In the genomic region with DNA sequence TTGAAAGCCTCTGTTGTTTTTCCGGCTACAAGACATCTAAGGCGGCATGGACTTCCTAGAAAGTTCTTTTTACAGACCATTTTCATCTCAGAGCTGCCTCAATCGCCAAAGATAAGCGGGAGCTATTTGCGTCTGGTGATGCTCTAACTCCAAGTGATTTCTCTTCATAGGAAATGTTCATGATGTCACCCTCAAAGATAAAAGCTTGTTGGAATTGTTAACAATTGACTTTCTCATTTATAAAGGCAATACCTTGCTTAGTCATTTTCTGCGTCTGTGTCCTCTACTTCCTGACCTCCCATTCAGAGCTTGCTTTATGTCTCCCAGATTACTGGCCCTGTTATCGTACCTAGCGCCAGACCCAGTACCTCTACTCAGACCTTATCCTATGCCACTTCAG, we compare ENCODE assay signal across 19 cellular contexts.
"Had no signal": no experiment of that assay in that cellular context is flagged by ENCODE, and none has a peak within 500 bp of the region (broad histone marks: within the 10 kb centered on the region; RNA-seq: fewer than 3 reads in every experiment).

No MANE protein-coding gene starts in this region.

- H3K36me3 Mint-ChIP-seq: activated naive CD4-positive, alpha-beta T cell treated with anti-CD3 and anti-CD28 coated beads, Interleukin-2, amount 10 ng/mL, durations not matched to agents 7 days and 5 days; naive thymus-derived CD4-positive, alpha-beta T cell; stimulated activated memory B cell treated with anti-CD40 and anti-IgM and Interleukin-4, amounts not matched to agents 10 μg/mL and 1 μg/mL and 100 μg/mL, for 72 hours had no signal

- H3K27ac Mint-ChIP-seq: activated CD4-positive, alpha-beta T cell treated with anti-CD3 and anti-CD28 coated beads, Interleukin-2, amount 10 ng/mL, durations not matched to agents 24 days and 14 days; activated CD8-positive, alpha-beta T cell treated with anti-CD3 and anti-CD28 coated beads for 36 hours; activated naive CD4-positive, alpha-beta T cell treated with anti-CD3 and anti-CD28 coated beads, Interleukin-2, amount 10 ng/mL, durations not matched to agents 7 days and 5 days; activated naive CD8-positive, alpha-beta T cell treated with anti-CD3 and anti-CD28 coated beads, Interleukin-2, amount 50 U/mL, for 24 hours; effector memory CD8-positive, alpha-beta T cell; naive thymus-derived CD4-positive, alpha-beta T cell; stimulated activated memory B cell treated with anti-CD40 and anti-IgM and Interleukin-4, amounts not matched to agents 10 μg/mL and 1 μg/mL and 100 μg/mL, for 72 hours had no signal

- H3K9me3 Mint-ChIP-seq: activated CD4-positive, alpha-beta T cell treated with anti-CD3 and anti-CD28 coated beads, Interleukin-2, amount 10 ng/mL, durations not matched to agents 24 days and 14 days; activated CD8-positive, alpha-beta T cell treated with anti-CD3 and anti-CD28 coated beads for 36 hours; activated naive CD4-positive, alpha-beta T cell treated with anti-CD3 and anti-CD28 coated beads, Interleukin-2, amount 10 ng/mL, durations not matched to agents 7 days and 5 days; activated T-cell treated with anti-CD3 and anti-CD28 coated beads, Interleukin-2, amount 50 U/mL, for 4 hours; stimulated activated memory B cell treated with anti-CD40 and anti-IgM and Interleukin-4, amounts not matched to agents 10 μg/mL and 1 μg/mL and 100 μg/mL, for 72 hours had no signal

- H3K4me3 Mint-ChIP-seq: activated CD4-positive, alpha-beta T cell treated with anti-CD3 and anti-CD28 coated beads, Interleukin-2, amount 10 ng/mL, durations not matched to agents 24 days and 14 days; activated CD8-positive, alpha-beta T cell treated with anti-CD3 and anti-CD28 coated beads for 36 hours; activated naive CD4-positive, alpha-beta T cell treated with anti-CD3 and anti-CD28 coated beads, Interleukin-2, amount 10 ng/mL, durations not matched to agents 7 days and 5 days; activated naive CD8-positive, alpha-beta T cell treated with anti-CD3 and anti-CD28 coated beads, Interleukin-2, amount 50 U/mL, for 24 hours; activated T-cell treated with anti-CD3 and anti-CD28 coated beads, Interleukin-2, amount 50 U/mL, for 4 hours; effector memory CD8-positive, alpha-beta T cell; naive thymus-derived CD4-positive, alpha-beta T cell; stimulated activated memory B cell treated with anti-CD40 and anti-IgM and Interleukin-4, amounts not matched to agents 10 μg/mL and 1 μg/mL and 100 μg/mL, for 72 hours had no signal

- ATAC-seq: activated CD8-positive, alpha-beta T cell treated with anti-CD3 and anti-CD28 coated beads for 36 hours; activated naive CD8-positive, alpha-beta T cell treated with anti-CD3 and anti-CD28 coated beads, Interleukin-2, amount 50 U/mL, for 24 hours; activated T-cell treated with anti-CD3 and anti-CD28 coated beads, Interleukin-2, amount 50 U/mL, for 4 hours; effector memory CD8-positive, alpha-beta T cell; gastrocnemius medialis; heart left ventricle; naive thymus-derived CD4-positive, alpha-beta T cell; stimulated activated memory B cell treated with anti-CD40 and anti-IgM and Interleukin-4, amounts not matched to agents 10 μg/mL and 1 μg/mL and 100 μg/mL, for 72 hours had no signal

- H3K4me1 Mint-ChIP-seq: activated naive CD4-positive, alpha-beta T cell treated with anti-CD3 and anti-CD28 coated beads, Interleukin-2, amount 10 ng/mL, durations not matched to agents 7 days and 5 days; activated naive CD8-positive, alpha-beta T cell treated with anti-CD3 and anti-CD28 coated beads, Interleukin-2, amount 50 U/mL, for 24 hours; stimulated activated memory B cell treated with anti-CD40 and anti-IgM and Interleukin-4, amounts not matched to agents 10 μg/mL and 1 μg/mL and 100 μg/mL, for 72 hours had no signal

- H3K27ac ChIP-seq: epithelial cell of prostate, gastrocnemius medialis, heart left ventricle, left ventricle myocardium inferior, sigmoid colon, thoracic aorta had no signal

- H3K4me3 ChIP-seq: gastrocnemius medialis, heart left ventricle, left ventricle myocardium inferior, sigmoid colon, thoracic aorta had no signal

- FAIRE-seq: bronchial epithelial cell had no signal

- H3K4me1 ChIP-seq: gastrocnemius medialis, left ventricle myocardium inferior, sigmoid colon had no signal

- H3K36me3 ChIP-seq: gastrocnemius medialis, heart left ventricle, left ventricle myocardium inferior, sigmoid colon, thoracic aorta had no signal

- H3K27me3 Mint-ChIP-seq: activated CD4-positive, alpha-beta T cell treated with anti-CD3 and anti-CD28 coated beads, Interleukin-2, amount 10 ng/mL, durations not matched to agents 24 days and 14 days; activated naive CD4-positive, alpha-beta T cell treated with anti-CD3 and anti-CD28 coated beads, Interleukin-2, amount 10 ng/mL, durations not matched to agents 7 days and 5 days; effector memory CD8-positive, alpha-beta T cell; stimulated activated memory B cell treated with anti-CD40 and anti-IgM and Interleukin-4, amounts not matched to agents 10 μg/mL and 1 μg/mL and 100 μg/mL, for 72 hours had no signal

- DNase-seq: activated CD4-positive, alpha-beta T cell treated with anti-CD3 and anti-CD28 coated beads, Interleukin-2, amount 10 ng/mL, durations not matched to agents 24 days and 14 days; activated CD8-positive, alpha-beta T cell treated with anti-CD3 and anti-CD28 coated beads for 36 hours; activated naive CD4-positive, alpha-beta T cell treated with anti-CD3 and anti-CD28 coated beads, Interleukin-2, amount 10 ng/mL, durations not matched to agents 7 days and 5 days; activated naive CD8-positive, alpha-beta T cell treated with anti-CD3 and anti-CD28 coated beads, Interleukin-2, amount 50 U/mL, for 24 hours; activated T-cell treated with anti-CD3 and anti-CD28 coated beads, Interleukin-2, amount 50 U/mL, for 4 hours; aorta; effector memory CD8-positive, alpha-beta T cell; gastrocnemius medialis; heart left ventricle; left ventricle myocardium inferior; naive thymus-derived CD4-positive, alpha-beta T cell; nucleus accumbens; sigmoid colon; stimulated activated CD4-positive, alpha-beta T cell treated with anti-CD3 and anti-CD28 coated beads, Interleukin-4, amount 100 ng/mL, for 4 hours; T1000 had no signal

- H3K9me3 ChIP-seq: gastrocnemius medialis, heart left ventricle, left ventricle myocardium inferior, sigmoid colon, thoracic aorta had no signal

- H3K27me3 ChIP-seq: gastrocnemius medialis, heart left ventricle, sigmoid colon had no signal
